1 cellular context compared by ENCODE assay signal in genomic region chr6:31559958-31560696, GRCh38.
A peak's percentile ranks its signal among the peaks of the same experiment; 100 is the strongest.
TF ChIP-seq lines count a peak whose summit lies in the region.

No MANE protein-coding gene starts in this region.

TF ChIP-seq in K562, 482 proteins besides CTCF, POLR2A, EP300 and RAD21 (continued from another document and continues in another):
- TF ChIP-seq ZFP91 (CRISPR knock-in tag; IDR thresholded peaks at IDR 0.05) (no peak), TAF9B (IDR thresholded peaks at IDR 0.05; ENCODE audit: partially characterized antibody) (peak; percentile 42), HLTF (IDR thresholded peaks at IDR 0.05) (no peak), ATF1 (CRISPR knock-in tag; IDR thresholded peaks at IDR 0.05) (no peak), ATF1 (tag; IDR thresholded peaks at IDR 0.05) (no peak), SFPQ (IDR thresholded peaks at IDR 0.05; ENCODE audit: low read depth, low read length) (no peak), ZNF224 (CRISPR knock-in tag; IDR thresholded peaks at IDR 0.05) (no peak), RBM14 (IDR thresholded peaks at IDR 0.05; ENCODE audit: borderline replicate concordance, insufficient read depth, low read depth, low read length) (no peak), ZNF311 (CRISPR knock-in tag; IDR thresholded peaks at IDR 0.05) (no peak), PPARD (CRISPR knock-in tag; IDR thresholded peaks at IDR 0.05) (no peak), CHCHD3 (CRISPR knock-in tag; IDR thresholded peaks at IDR 0.05) (no peak), CXXC5 (CRISPR knock-in tag; IDR thresholded peaks at IDR 0.05) (peak; percentile 61), E2F6 (IDR thresholded peaks at IDR 0.05; ENCODE audit: borderline replicate concordance in 1 of 2, extremely low read depth in 1 of 2, insufficient read depth in 1 of 2, insufficient read length in 1 of 2, low read depth in 1 of 2, low read length in 1 of 2, poor library complexity in 1 of 2, severe bottlenecking in 1 of 2) (no peak), MAZ (CRISPR knock-in tag; conservative IDR thresholded peaks at IDR 0.05 in 1 of 2, IDR thresholded peaks at IDR 0.05 in 1 of 2) (peak; percentile 52 to 80; a peak in 3 of 4 replicates), BDP1 (IDR thresholded peaks at IDR 0.05; ENCODE audit: insufficient read depth, insufficient read length) (no peak), ZNF707 (CRISPR knock-in tag; conservative IDR thresholded peaks at IDR 0.05) (no peak), CBFA2T3 (IDR thresholded peaks at IDR 0.05) (peak; percentile 87), CREM (IDR thresholded peaks at IDR 0.05; ENCODE audit: low read depth) (0 out of 2 replicates have a peak, but pooled peaks have one; percentile 39), NFE2 (IDR thresholded peaks at IDR 0.05; ENCODE audit: low read depth) (peak; percentile 21; the same call in 1 of the 2 replicates), ZEB2 (IDR thresholded peaks at IDR 0.05) (no peak), ZKSCAN8 (CRISPR knock-in tag; IDR thresholded peaks at IDR 0.05) (peak; percentile 71), HINFP (tag; conservative IDR thresholded peaks at IDR 0.05; ENCODE audit: low read depth) (no peak), ZNF121 (CRISPR knock-in tag; conservative IDR thresholded peaks at IDR 0.05) (no peak), ATF3 (IDR thresholded peaks at IDR 0.05) (peak; percentile 87), ATF3 (CRISPR knock-in tag; conservative IDR thresholded peaks at IDR 0.05) (no peak), ZNF146 (CRISPR knock-in tag; IDR thresholded peaks at IDR 0.05; ENCODE audit: unreplicated experiment) (no peak), ZNF282 (CRISPR knock-in tag; IDR thresholded peaks at IDR 0.05) (no peak), MTA3 (IDR thresholded peaks at IDR 0.05; ENCODE audit: borderline replicate concordance) (peak; percentile 40; the same call in 1 of the 2 replicates), PHF21A (IDR thresholded peaks at IDR 0.05; ENCODE audit: borderline replicate concordance, low read depth) (peak; percentile 23; the same call in 1 of the 2 replicates), KAT7 (CRISPR knock-in tag; IDR thresholded peaks at IDR 0.05; ENCODE audit: borderline replicate concordance) (no peak), KAT2B (IDR thresholded peaks at IDR 0.05; ENCODE audit: low read depth, low read length) (no peak), SMARCA4 (IDR thresholded peaks at IDR 0.05) (peak; percentile 59), MYNN (IDR thresholded peaks at IDR 0.05) (0 out of 2 replicates have a peak, but pooled peaks have one; percentile 66), MYNN (CRISPR knock-in tag; IDR thresholded peaks at IDR 0.05) (no peak), ASH1L (IDR thresholded peaks at IDR 0.05; ENCODE audit: borderline replicate concordance, low read depth, partially characterized antibody) (no peak), FOXP4 (CRISPR knock-in tag; IDR thresholded peaks at IDR 0.05; ENCODE audit: borderline replicate concordance) (no peak), POLR2H (tag; IDR thresholded peaks at IDR 0.05; ENCODE audit: low read depth) (no peak), ZBTB12 (CRISPR knock-in tag; IDR thresholded peaks at IDR 0.05) (no peak), MXD1 (CRISPR knock-in tag; IDR thresholded peaks at IDR 0.05; ENCODE audit: borderline replicate concordance, poor library complexity, severe bottlenecking) (no peak), MBD2 (IDR thresholded peaks at IDR 0.05; ENCODE audit: borderline replicate concordance, low read depth) (peak; percentile 6; the same call in 1 of the 2 replicates), FOXA1 (IDR thresholded peaks at IDR 0.05; ENCODE audit: borderline replicate concordance) (no peak), IFI16 (CRISPR knock-in tag; IDR thresholded peaks at IDR 0.05) (no peak), TRIM28 (IDR thresholded peaks at IDR 0.05) (no peak), CBX2 (IDR thresholded peaks at IDR 0.05; ENCODE audit: insufficient read depth, low read length, poor library complexity, severe bottlenecking) (no peak), FOXA3 (CRISPR knock-in tag; conservative IDR thresholded peaks at IDR 0.05 in 1 of 2, IDR thresholded peaks at IDR 0.05 in 1 of 2) (no peak), THAP7 (CRISPR knock-in tag; IDR thresholded peaks at IDR 0.05) (no peak), EGR1 (conservative IDR thresholded peaks at IDR 0.05) (no peak), C11orf30 (IDR thresholded peaks at IDR 0.05; ENCODE audit: low read depth) (no peak), ZNF696 (CRISPR knock-in tag; conservative IDR thresholded peaks at IDR 0.05) (no peak), ZNF12 (CRISPR knock-in tag; IDR thresholded peaks at IDR 0.05) (no peak), ZBTB7A (IDR thresholded peaks at IDR 0.05; ENCODE audit: borderline replicate concordance, control insufficient read depth, low read depth, low read length) (peak; percentile 78; the same call in 1 of the 2 replicates), SMARCC2 (IDR thresholded peaks at IDR 0.05; ENCODE audit: low read depth) (0 out of 2 replicates have a peak, but pooled peaks have one; percentile 23), MAX (CRISPR knock-in tag; IDR thresholded peaks at IDR 0.05) (no peak), HMBOX1 (IDR thresholded peaks at IDR 0.05) (no peak; the same call in 1 of the 2 replicates), E2F4 (CRISPR knock-in tag; IDR thresholded peaks at IDR 0.05; ENCODE audit: low read depth) (no peak), TFAP4 (CRISPR knock-in tag; IDR thresholded peaks at IDR 0.05; ENCODE audit: borderline replicate concordance) (no peak; the same call in 1 of the 2 replicates)
